10 cellular contexts compared by ENCODE assay signal in genomic region chr2:53200072-53200471, GRCh38.
"Had no signal": no experiment of that assay in that cellular context is flagged by ENCODE, and none has a peak within 500 bp of the region (broad histone marks: within the 10 kb centered on the region; RNA-seq: fewer than 3 reads in every experiment).

No MANE protein-coding gene starts in this region.

- H3K27ac Mint-ChIP-seq: GM23338, H9, HFFc6 had no signal

- H3K9ac ChIP-seq: GM23248 had no signal

- H3K4me3 ChIP-seq: GM23248, GM23338, HAP-1 had no signal

- H3K27ac ChIP-seq: GM23248 had no signal

- H3K9me3 ChIP-seq: HAP-1 had no signal

- H3K4me3 Mint-ChIP-seq: GM23338, H9, HFFc6 had no signal

- H3K4me1 ChIP-seq: HAP-1 had no signal

- H3K9me3 Mint-ChIP-seq: GM23338, HFFc6 had no signal

- H3K36me3 ChIP-seq: HAP-1 had no signal

- DNase-seq: GM23248, GOT3, H7, H9, HCEC 1CT, HFFc6 had no signal

- FAIRE-seq: H1 had no signal

- H2AFZ ChIP-seq: GM23248 had no signal

- H3K4me2 ChIP-seq: GM23338 had no signal

- ATAC-seq: GM23338, HCT116 had no signal

- H3K4me1 Mint-ChIP-seq: GM23338, H9 had no signal
